In genomic region chr11:66438504-66439466, GRCh38 we compare ENCODE assay signal across 1 cellular context.
A peak's percentile ranks its signal among the peaks of the same experiment; 100 is the strongest.
TF ChIP-seq lines count a peak whose summit lies in the region.

Gene MRPL11 (minus strand): TSS chr11:66438848. CDS start chr11:66438754, 94 bp downstream.

TF ChIP-seq in K562, 482 proteins besides CTCF, POLR2A, EP300 and RAD21 (continued from another document and continues in another):
- TF ChIP-seq AFF4 (CRISPR knock-in tag; IDR thresholded peaks at IDR 0.05) (no peak; the same call in 1 of the 2 replicates), ZFP30 (CRISPR knock-in tag; IDR thresholded peaks at IDR 0.05; ENCODE audit: borderline replicate concordance) (no peak), CXXC5 (CRISPR knock-in tag; IDR thresholded peaks at IDR 0.05) (peak; percentile 63; the same call in 1 of the 2 replicates), POU5F1 (IDR thresholded peaks at IDR 0.05; ENCODE audit: borderline replicate concordance, low read depth, low read length, partially characterized antibody) (peak; percentile 11), POLR2AphosphoS2 (IDR thresholded peaks at IDR 0.05; ENCODE audit: low read length) (no peak), ZBED1 (IDR thresholded peaks at IDR 0.05) (no peak), SAFB2 (IDR thresholded peaks at IDR 0.05; ENCODE audit: borderline replicate concordance, low read depth, low read length, severe bottlenecking) (no peak), MTA2 (IDR thresholded peaks at IDR 0.05; ENCODE audit: low read depth) (0 out of 2 replicates have a peak, but pooled peaks have one; percentile 32), TOE1 (IDR thresholded peaks at IDR 0.05; ENCODE audit: borderline replicate concordance) (peak; percentile 95), TOE1 (CRISPR knock-in tag; IDR thresholded peaks at IDR 0.05; ENCODE audit: borderline replicate concordance, low read depth) (0 out of 2 replicates have a peak, but pooled peaks have one; percentile 19), FOXJ2 (tag; IDR thresholded peaks at IDR 0.05) (no peak), FOXA1 (IDR thresholded peaks at IDR 0.05; ENCODE audit: borderline replicate concordance) (no peak), ZNF124 (CRISPR knock-in tag; IDR thresholded peaks at IDR 0.05) (no peak), BHLHE40 (IDR thresholded peaks at IDR 0.05; ENCODE audit: low read length) (peak; percentile 37; the same call in 1 of the 2 replicates), CUX1 (CRISPR knock-in tag; IDR thresholded peaks at IDR 0.05) (0 out of 2 replicates have a peak, but pooled peaks have one; percentile 56), ATF1 (CRISPR knock-in tag; IDR thresholded peaks at IDR 0.05) (no peak), ATF1 (tag; IDR thresholded peaks at IDR 0.05) (peak; percentile 78), PHF20 (IDR thresholded peaks at IDR 0.05; ENCODE audit: partially characterized antibody) (peak; percentile 99), ZC3H11A (IDR thresholded peaks at IDR 0.05; ENCODE audit: low read depth, low read length) (no peak), PRMT5 (CRISPR knock-in tag; IDR thresholded peaks at IDR 0.05) (no peak), HMGXB4 (CRISPR knock-in tag; IDR thresholded peaks at IDR 0.05) (peak; percentile 78; the same call in 1 of the 2 replicates), MYNN (IDR thresholded peaks at IDR 0.05) (no peak), MYNN (CRISPR knock-in tag; IDR thresholded peaks at IDR 0.05) (no peak), TAF1 (IDR thresholded peaks at IDR 0.05; ENCODE audit: control insufficient read depth, extremely low read depth, insufficient read depth, low read length, severe bottlenecking) (peak; percentile 89), ZNF57 (CRISPR knock-in tag; IDR thresholded peaks at IDR 0.05) (no peak), FOXP4 (CRISPR knock-in tag; IDR thresholded peaks at IDR 0.05; ENCODE audit: borderline replicate concordance) (peak; percentile 73; the same call in 1 of the 2 replicates), NFIC (IDR thresholded peaks at IDR 0.05) (peak; percentile 48; the same call in 1 of the 2 replicates), LCOR (CRISPR knock-in tag; IDR thresholded peaks at IDR 0.05) (peak; percentile 70; the same call in 1 of the 2 replicates), ZNF766 (CRISPR knock-in tag; conservative IDR thresholded peaks at IDR 0.05) (peak; percentile 72; the same call in 1 of the 2 replicates), TCF15 (CRISPR knock-in tag; IDR thresholded peaks at IDR 0.05) (0 out of 2 replicates have a peak, but pooled peaks have one; percentile 56), ZBTB11 (CRISPR knock-in tag; IDR thresholded peaks at IDR 0.05) (peak in 1 of 3 experiments; percentile 77; a peak in 2 of 6 replicates), ZBTB49 (CRISPR knock-in tag; IDR thresholded peaks at IDR 0.05; ENCODE audit: borderline replicate concordance) (no peak), ZBTB8A (IDR thresholded peaks at IDR 0.05; ENCODE audit: partially characterized antibody) (no peak), MEF2D (tag; conservative IDR thresholded peaks at IDR 0.05; ENCODE audit: low read depth) (peak; percentile 57; the same call in 1 of the 2 replicates)
